Comparison of ENCODE assay signal across 18 cellular contexts in the genomic region with DNA sequence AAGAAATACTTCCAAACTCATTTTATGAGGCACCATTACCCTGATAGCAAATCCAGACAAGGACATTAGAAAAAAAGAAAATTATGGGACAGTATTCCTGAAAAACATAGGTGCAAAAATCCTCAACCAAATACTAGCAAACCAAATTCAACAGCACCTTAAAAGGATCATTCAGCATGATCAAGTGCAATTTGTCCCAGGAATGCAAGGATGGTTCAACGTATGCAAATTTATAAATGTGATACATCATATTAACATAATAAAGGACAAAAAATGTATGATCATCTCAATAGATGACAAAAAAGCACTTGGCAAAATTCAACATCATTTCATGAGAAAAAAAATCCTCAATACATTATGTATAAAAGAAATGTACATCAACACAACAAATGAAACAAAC.
DNase-seq lines count a peak whose midpoint lies in the region; ATAC-seq, FAIRE-seq and TF ChIP-seq lines count a peak whose summit lies in the region.
"Had no signal": no experiment of that assay in that cellular context is flagged by ENCODE, and none has a peak within 500 bp of the region (broad histone marks: within the 10 kb centered on the region; RNA-seq: fewer than 3 reads in every experiment).

No MANE protein-coding gene starts in this region.

- no peaks in the 10 kb centered on the region for H3K79me2 ChIP-seq in K562 (ENCODE audit: control insufficient read depth, insufficient read depth, low read length)

- CTCF ChIA-PET in K562 (lab: Yijun Ruan, JAX; ENCODE audit: low intra/inter-chr PET ratio): no interaction called here

- H3K9me3 ChIP-seq in K562 (replicated peaks; ENCODE audit: control insufficient read depth, insufficient read depth, low read depth, low read length): 0 out of 2 replicates have a peak, but pooled peaks cover 2% of the 10 kb centered on the region

- no peak for TF ChIP-seq EP300 in K562 (IDR thresholded peaks at IDR 0.05; ENCODE audit: low read length)

- no peak overlapping the region for H3K9ac ChIP-seq in K562 (ENCODE audit: insufficient read depth in 1 of 2, low read depth in 2 of 2, low read length in 2 of 2)

- no peaks in the 10 kb centered on the region for H3K9me1 ChIP-seq in K562 (ENCODE audit: control insufficient read depth, insufficient read depth, low read length)

- no peaks in the 10 kb centered on the region for H4K20me1 ChIP-seq in K562 (replicated peaks; ENCODE audit: control insufficient read depth, insufficient read depth, low read length)

- intact Hi-C loops in K562 (cut with micrococcal nuclease): no loop called here

- H3K4me3 ChIP-seq in NB4 (ENCODE audit: low read depth, low read length) (no peak overlapping the region), K562 (no peak overlapping the region)
- H3K4me3 ChIP-seq: GM23338 had no signal

- no peak for TF ChIP-seq RAD21 in K562 (CRISPR knock-in tag; conservative IDR thresholded peaks at IDR 0.05 in 1 of 2, IDR thresholded peaks at IDR 0.05 in 1 of 2)

- WGBS in K562 (ENCODE audit: insufficient coverage, low coverage, missing lambda C conversion rate): 0% methylated on average over 1 of the region's 1 CpG

- H3K27ac ChIP-seq in K562 (ENCODE audit: extremely low read depth, low read depth, low read length): no peak overlapping the region

- no peaks in the 10 kb centered on the region for H3K36me3 ChIP-seq in K562 (ENCODE audit: control insufficient read depth, insufficient read depth, low read length)

- no peak overlapping the region for H2AFZ ChIP-seq in K562 (ENCODE audit: low read depth, low read length)
- H2AFZ ChIP-seq: GM23338 had no signal

- FAIRE-seq in K562 (lab: Jason Lieb, UNC) (no peak), frontal cortex (lab: Jason Lieb, UNC) (no peak)
- FAIRE-seq: GM12892 had no signal

- no peak overlapping the region for H3K4me2 ChIP-seq in K562 (ENCODE audit: insufficient read depth, low read length)
- H3K4me2 ChIP-seq: GM23338 had no signal

- DNase-seq in NB4 (ENCODE audit: low read depth): peak; percentile 23
- DNase-seq in OCI-M1 (lab: John Stamatoyannopoulos, UW): peak; percentile 20
- DNase-seq in K562 (ENCODE audit: extremely low read depth in 1 of 4, low spot score in 3 of 4): no peak
- DNase-seq in lung microvascular endothelial cell (ENCODE audit: low read depth in 2 of 2): peak; percentile 16 to 23
- DNase-seq in SKM-1 treated with dmso at 0.1 percent for 144 hours (lab: John Stamatoyannopoulos, UW; ENCODE audit: unreplicated experiment): no peak
- DNase-seq in GM03348 (ENCODE audit: low spot score): no peak
- DNase-seq in frontal cortex (ENCODE audit: low spot score in 2 of 2): no peak
- DNase-seq: C1 segment of cervical spinal cord; Caco-2; CD8-positive, alpha-beta T cell; DMS153; DMS79 treated with DMSO at 0.1 percent for 48 hours; GF-D8; H9; HFFc6 had no signal

- in situ Hi-C loops in K562 (cut with MboI): no loop called here

- BruUV-seq in K562 (replicated peaks; lab: Mats Ljungman, UMichigan): no TSS peak

- no peak for TF ChIP-seq CTCF in NB4 (IDR thresholded peaks at IDR 0.05; ENCODE audit: low read depth, low read length)
- no peak for TF ChIP-seq CTCF in K562 (IDR thresholded peaks at IDR 0.05 in 2 of 3, conservative IDR thresholded peaks at IDR 0.05 in 1 of 3; ENCODE audit: insufficient read depth in 2 of 3, low read depth in 1 of 3, low read length in 3 of 3)

- POLR2A ChIA-PET in K562 (lab: Yijun Ruan, JAX): no interaction called here

- ATAC-seq in K562: no peak
- ATAC-seq: CD8-positive, alpha-beta T cell; GM23338; HCT116 had no signal

- no peaks in the 10 kb centered on the region for H3K27me3 ChIP-seq in K562 (ENCODE audit: control insufficient read depth in 2 of 2, insufficient read depth in 2 of 2, low read length in 2 of 2)

- H3K4me1 ChIP-seq in K562 (replicated peaks in 1 of 2; ENCODE audit: control insufficient read depth in 2 of 2, insufficient read depth in 2 of 2, low read length in 2 of 2): no peaks in the 10 kb centered on the region; a peak in 1 of 5 replicates
- H3K4me1 ChIP-seq: Caco-2 had no signal

- TF ChIP-seq POLR2A in NB4 (IDR thresholded peaks at IDR 0.05; ENCODE audit: extremely low read depth, insufficient read length) (no peak), K562 (conservative IDR thresholded peaks at IDR 0.05) (no peak)

TF ChIP-seq in K562, 482 proteins besides CTCF, POLR2A, EP300 and RAD21:
- no peak for TF ChIP-seq ZNF436 (CRISPR knock-in tag; IDR thresholded peaks at IDR 0.05)
- TF ChIP-seq ZNF121 (CRISPR knock-in tag; conservative IDR thresholded peaks at IDR 0.05): no peak
- TF ChIP-seq ZNF324 (CRISPR knock-in tag; IDR thresholded peaks at IDR 0.05): peak; percentile 100
- TF ChIP-seq ZC3H11A (IDR thresholded peaks at IDR 0.05; ENCODE audit: low read depth, low read length): no peak
- no peak for TF ChIP-seq NCOR1 (IDR thresholded peaks at IDR 0.05)
- TF ChIP-seq SETDB1 (IDR thresholded peaks at IDR 0.05; ENCODE audit: low read length): no peak
- no peak for TF ChIP-seq EWSR1 (IDR thresholded peaks at IDR 0.05; ENCODE audit: borderline replicate concordance, low read depth, partially characterized antibody)
- 0 out of 2 replicates have a peak, but pooled peaks have one; percentile 44 for TF ChIP-seq ZNF445 (CRISPR knock-in tag; IDR thresholded peaks at IDR 0.05; ENCODE audit: low read depth)
- TF ChIP-seq, protein P1, sequence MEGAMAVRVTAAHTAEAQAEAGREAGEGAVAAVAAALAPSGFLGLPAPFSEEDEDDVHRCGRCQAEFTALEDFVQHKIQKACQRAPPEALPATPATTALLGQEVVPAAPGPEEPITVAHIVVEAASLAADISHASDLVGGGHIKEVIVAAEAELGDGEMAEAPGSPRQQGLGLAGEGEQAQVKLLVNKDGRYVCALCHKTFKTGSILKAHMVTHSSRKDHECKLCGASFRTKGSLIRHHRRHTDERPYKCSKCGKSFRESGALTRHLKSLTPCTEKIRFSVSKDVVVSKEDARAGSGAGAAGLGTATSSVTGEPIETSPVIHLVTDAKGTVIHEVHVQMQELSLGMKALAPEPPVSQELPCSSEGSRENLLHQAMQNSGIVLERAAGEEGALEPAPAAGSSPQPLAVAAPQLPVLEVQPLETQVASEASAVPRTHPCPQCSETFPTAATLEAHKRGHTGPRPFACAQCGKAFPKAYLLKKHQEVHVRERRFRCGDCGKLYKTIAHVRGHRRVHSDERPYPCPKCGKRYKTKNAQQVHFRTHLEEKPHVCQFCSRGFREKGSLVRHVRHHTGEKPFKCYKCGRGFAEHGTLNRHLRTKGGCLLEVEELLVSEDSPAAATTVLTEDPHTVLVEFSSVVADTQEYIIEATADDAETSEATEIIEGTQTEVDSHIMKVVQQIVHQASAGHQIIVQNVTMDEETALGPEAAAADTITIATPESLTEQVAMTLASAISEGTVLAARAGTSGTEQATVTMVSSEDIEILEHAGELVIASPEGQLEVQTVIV (CRISPR knock-in tag; IDR thresholded peaks at IDR 0.05; ENCODE audit: borderline replicate concordance): no peak
- TF ChIP-seq SNRNP70 (optimal IDR thresholded peaks at IDR 0.05; ENCODE audit: low read depth, low read length): no peak
- no peak for TF ChIP-seq BMI1 (IDR thresholded peaks at IDR 0.05; ENCODE audit: low read length)

Comparison
In these comparisons a context has a peak if more than half of its experiments do, and no peak if none do; other contexts are left out.
1. DNase-seq: peak in NB4 (single experiment), OCI-M1 (single experiment) and lung microvascular endothelial cell (2 of 2); none in K562 (0 of 4), SKM-1 treated with dmso at 0.1 percent for 144 hours (single experiment), GM03348 (single experiment) and frontal cortex (0 of 2).